In genomic region chr16:56588781-56589140, GRCh38 we compare ENCODE assay signal across 11 cellular contexts. TPM values are rescaled to one million over a fixed set of nuclear protein-coding genes. Genes with fewer than 3 reads are reported as not detected.
A peak's percentile ranks its signal among the peaks of the same experiment; 100 is the strongest.
DNase-seq lines count a peak whose midpoint lies in the region; ATAC-seq and TF ChIP-seq lines count a peak whose summit lies in the region.
"Had no signal": no experiment of that assay in that cellular context is flagged by ENCODE, and none has a peak within 500 bp of the region (broad histone marks: within the 10 kb centered on the region; RNA-seq: fewer than 3 reads in every experiment).

No MANE protein-coding gene starts in this region.

- no peaks in the 10 kb centered on the region for H3K27me3 ChIP-seq in right atrium auricular region
- H3K27me3 ChIP-seq in dorsolateral prefrontal cortex: no peaks in the 10 kb centered on the region

- H3K4me1 Mint-ChIP-seq in nephron: peaks cover 7% of the 10 kb centered on the region

- H3K4me3 ChIP-seq in right atrium auricular region (peak overlapping the region; percentile 42 to 52), dorsolateral prefrontal cortex (peak overlapping the region; percentile 51 to 94 (median 79))
- H3K4me3 ChIP-seq: SK-N-MC had no signal

- no peak overlapping the region for H3K27ac ChIP-seq in right atrium auricular region
- peak overlapping the region; percentile 61 to 99 (median 95) for H3K27ac ChIP-seq in dorsolateral prefrontal cortex
- H3K27ac ChIP-seq: SK-N-MC had no signal

- H3K27me3 Mint-ChIP-seq in nephron (ENCODE audit: low read depth): peaks cover 95% of the 10 kb centered on the region

- no peak for DNase-seq in right atrium auricular region (ENCODE audit: low spot score)
- DNase-seq in Right ventricle myocardium inferior (ENCODE audit: missing footprints): no peak
- no peak for DNase-seq in dorsolateral prefrontal cortex
- no peak for DNase-seq in HPDE6-E6E7 (ENCODE audit: extremely low spot score)
- no peak for DNase-seq in midbrain (lab: John Stamatoyannopoulos, UW)
- no peak for DNase-seq in DMS114 treated with DMSO at 0.1 percent for 48 hours (lab: John Stamatoyannopoulos, UW; ENCODE audit: unreplicated experiment)
- DNase-seq: aorta, NCI-H1694 treated with DMSO at 0.1 percent for 48 hours had no signal

- intact Hi-C loops in Right ventricle myocardium inferior (cut with DNase I): no loop called here
- intact Hi-C loops in dorsolateral prefrontal cortex (cut with DNase I): loop anchor here in 1 of 2 donors (2.0 kb wide), 2 partner anchors 36 to 70 kb away; no protein-coding TSS in a partner anchor

- no peak for ATAC-seq in Right ventricle myocardium inferior
- ATAC-seq in HG03097 (IDR thresholded peaks at IDR 0.05; ENCODE audit: low FRiP score, unreplicated experiment): no peak

- peaks cover 0 to 21% of the 10 kb centered on the region in 2 donors for H3K4me1 ChIP-seq in right atrium auricular region

- H3K9me3 ChIP-seq in right atrium auricular region: no peaks in the 10 kb centered on the region

- TF ChIP-seq CTCF in right atrium auricular region (IDR thresholded peaks at IDR 0.05) (no peak), dorsolateral prefrontal cortex (IDR thresholded peaks at IDR 0.05 in 54 of 56, conservative IDR thresholded peaks at IDR 0.05 in 2 of 56; ENCODE audit: low read depth in 1 of 56, partially characterized antibody in 56 of 56) (peak in 1 of 56 donors; percentile 1), nephron (IDR thresholded peaks at IDR 0.05; ENCODE audit: unreplicated experiment in 3 of 3) (no peak)

- H3K4me3 Mint-ChIP-seq in nephron: peak overlapping the region; percentile 72 to 78 (median 77)

- no peaks in the 10 kb centered on the region for H3K36me3 Mint-ChIP-seq in nephron (ENCODE audit: low read depth)

- H3K36me3 ChIP-seq in right atrium auricular region: no peaks in the 10 kb centered on the region

- H3K27ac Mint-ChIP-seq in nephron: no peak overlapping the region

- no peaks in the 10 kb centered on the region for H3K9me3 Mint-ChIP-seq in nephron

RNA-seq across cellular contexts. Expression of gene MT3, which starts 0.6 kb away (rescaled TPM):
- total RNA-seq in right atrium auricular region (not detected), Right ventricle myocardium inferior (5.9 TPM), dorsolateral prefrontal cortex (1,000 to 10,000 TPM in 91 of 120 experiments, 100 to 1,000 TPM in 29; 739 to 2,436 (median 1,144) TPM)

RNA-seq across cellular contexts. Expression of gene MT2A, which starts 19.6 kb away (rescaled TPM):
- 100 to 1,000 TPM in 1 of 2 donors, 10 to 100 TPM in 1; 33.3 to 118 TPM for total RNA-seq in right atrium auricular region
- 95.2 TPM for total RNA-seq in Right ventricle myocardium inferior
- 1,000 to 10,000 TPM in 1 of 120 experiments, 100 to 1,000 TPM in 119; 138 to 1,007 (median 334) TPM for total RNA-seq in dorsolateral prefrontal cortex

RNA-seq across cellular contexts. Expression of gene MT4, which starts 23.9 kb away (rescaled TPM):
- not detected for total RNA-seq in right atrium auricular region
- not detected for total RNA-seq in Right ventricle myocardium inferior
- total RNA-seq in dorsolateral prefrontal cortex: not detected
- total RNA-seq: aorta had no signal

RNA-seq across cellular contexts. Expression of gene MT1E, which starts 36.8 kb away (rescaled TPM):
- total RNA-seq in right atrium auricular region: 100 to 1,000 TPM; 129 to 210 TPM
- 136 TPM for total RNA-seq in Right ventricle myocardium inferior
- total RNA-seq in dorsolateral prefrontal cortex: 100 to 1,000 TPM; 100 to 796 (median 251) TPM

RNA-seq across cellular contexts. Expression of gene MT1M, which starts 43.7 kb away (rescaled TPM):
- total RNA-seq in right atrium auricular region (1 to 10 TPM; 5.2 to 9.9 TPM), Right ventricle myocardium inferior (6.7 TPM), dorsolateral prefrontal cortex (100 to 1,000 TPM in 20 of 120 experiments, 10 to 100 TPM in 100; 16.9 to 238 (median 60.1) TPM)

Comparison
In these comparisons a context has a peak if more than half of its experiments do, and no peak if none do; other contexts are left out.
1. H3K27ac ChIP-seq: peak in dorsolateral prefrontal cortex (59 of 59); none in right atrium auricular region (0 of 2).
2. RNA of gene MT3, which starts 0.6 kb away (total RNA-seq): 739 to 2,436 TPM in dorsolateral prefrontal cortex; 5.9 TPM in Right ventricle myocardium inferior (single experiment) and not detected in right atrium auricular region; every median in the first group is over 100 times any median in the second.